In the genomic region with DNA sequence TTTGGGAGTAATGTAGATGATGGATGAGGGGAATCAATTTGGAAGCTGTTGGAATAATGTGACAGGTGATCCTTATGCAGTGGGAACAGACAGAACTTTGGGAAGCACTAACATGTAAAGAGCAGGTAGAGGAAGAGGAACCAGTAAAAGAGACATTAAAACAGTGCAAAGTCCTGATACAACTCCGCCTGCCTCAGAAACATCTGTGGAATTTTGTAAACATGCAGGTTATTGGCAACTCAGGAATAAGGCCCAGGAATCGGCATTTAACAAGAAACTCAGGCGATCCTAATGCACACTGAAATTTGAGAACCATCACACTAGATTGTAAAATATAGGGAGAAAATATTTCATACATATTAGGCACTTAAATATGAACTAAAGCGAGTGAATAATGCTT, we compare ENCODE assay signal across 5 cellular contexts. TPM values are rescaled to one million over a fixed set of nuclear protein-coding genes. Genes with fewer than 3 reads are reported as not detected.
"Had no signal": no experiment of that assay in that cellular context is flagged by ENCODE, and none has a peak within 500 bp of the region (broad histone marks: within the 10 kb centered on the region; RNA-seq: fewer than 3 reads in every experiment).

No MANE protein-coding gene starts in this region.

RNA-seq across cellular contexts. Expression of gene FRMD7, which starts 29.1 kb away (rescaled TPM):
- total RNA-seq: HT-29, HT1080, IMR-90, K562 had no signal
- polyA plus RNA-seq: IgD-negative memory B cell, IMR-90 had no signal
